ENCODE assay signal across 17 cellular contexts in the genomic region with DNA sequence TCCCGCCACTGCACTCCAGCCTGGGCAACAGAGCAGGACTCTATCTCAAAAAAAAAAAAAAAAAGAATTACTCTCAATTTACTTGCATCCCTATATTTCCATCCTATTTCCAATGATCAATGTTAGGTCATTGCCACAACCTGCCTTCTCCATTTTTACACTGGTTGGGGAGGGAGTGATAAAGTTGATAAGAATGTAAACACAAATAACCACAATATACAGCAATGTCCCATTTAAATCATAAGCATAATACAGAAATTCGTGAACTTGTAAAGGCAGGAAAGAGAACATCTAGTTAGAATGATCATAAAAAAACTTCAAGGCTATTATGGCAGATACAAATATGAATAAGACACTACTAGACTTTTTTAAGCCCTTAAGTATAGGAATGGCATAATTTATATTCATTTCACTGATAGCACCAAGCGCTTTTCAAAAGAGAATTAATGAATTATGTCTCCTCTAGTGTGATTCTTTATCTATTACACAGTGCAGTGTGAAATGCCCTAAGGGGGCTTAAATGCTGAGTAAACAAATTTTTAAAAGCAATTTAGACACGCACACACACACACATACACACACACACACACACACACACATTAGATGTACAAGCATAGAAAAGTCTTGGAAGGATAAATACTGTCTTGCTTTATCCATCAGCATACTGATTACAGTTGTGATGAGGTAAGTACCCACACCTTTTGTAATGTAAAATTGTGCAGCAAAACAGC. TPM values are rescaled to one million over a fixed set of nuclear protein-coding genes. Genes with fewer than 3 reads are reported as not detected.
DNase-seq lines count a peak whose midpoint lies in the region; ATAC-seq and TF ChIP-seq lines count a peak whose summit lies in the region.
"Had no signal": no experiment of that assay in that cellular context is flagged by ENCODE, and none has a peak within 500 bp of the region (broad histone marks: within the 10 kb centered on the region; RNA-seq: fewer than 3 reads in every experiment).

No MANE protein-coding gene starts in this region.

- no peaks in the 10 kb centered on the region for H3K9me3 ChIP-seq in esophagus squamous epithelium
- no peaks in the 10 kb centered on the region for H3K9me3 ChIP-seq in muscle layer of duodenum (ENCODE audit: control insufficient read depth in 1 of 2, low read length in 2 of 2)
- H3K9me3 ChIP-seq in naive thymus-derived CD4-positive, alpha-beta T cell (ENCODE audit: control insufficient read depth in 2 of 3, low read length in 3 of 3): no peaks in the 10 kb centered on the region
- H3K9me3 ChIP-seq: MG63 had no signal

- H3K4me1 ChIP-seq in esophagus squamous epithelium (peaks cover 0 to 13% (median 0%) of the 10 kb centered on the region in 3 donors), muscle layer of duodenum (ENCODE audit: control insufficient read depth in 1 of 2, insufficient read depth in 2 of 2, low read length in 2 of 2) (peaks cover 4 to 27% of the 10 kb centered on the region in 2 donors)
- H3K4me1 ChIP-seq in naive thymus-derived CD4-positive, alpha-beta T cell (ENCODE audit: control insufficient read depth in 2 of 2, insufficient read depth in 2 of 2, low read length in 2 of 2): no peaks in the 10 kb centered on the region

- H3K36me3 Mint-ChIP-seq in naive thymus-derived CD4-positive, alpha-beta T cell: no peaks in the 10 kb centered on the region
- H3K36me3 Mint-ChIP-seq: IgD-negative memory B cell had no signal

- H3K4me1 Mint-ChIP-seq in naive thymus-derived CD4-positive, alpha-beta T cell: no peaks in the 10 kb centered on the region
- H3K4me1 Mint-ChIP-seq: B cell, IgD-negative memory B cell had no signal

- H3K36me3 ChIP-seq in esophagus squamous epithelium (no peaks in the 10 kb centered on the region), muscle layer of duodenum (ENCODE audit: control insufficient read depth in 1 of 2, insufficient read depth in 2 of 2, low read length in 2 of 2) (peaks cover 0 to 8% of the 10 kb centered on the region in 2 donors)
- no peaks in the 10 kb centered on the region for H3K36me3 ChIP-seq in naive thymus-derived CD4-positive, alpha-beta T cell (ENCODE audit: control insufficient read depth in 2 of 3, insufficient read depth in 3 of 3, low read length in 3 of 3)
- H3K36me3 ChIP-seq: MG63 had no signal

- H3K4me3 Mint-ChIP-seq in naive thymus-derived CD4-positive, alpha-beta T cell: no peak overlapping the region
- H3K4me3 Mint-ChIP-seq: B cell, IgD-negative memory B cell had no signal

- DNase-seq in NCI-H748 (lab: John Stamatoyannopoulos, UW; ENCODE audit: unreplicated experiment) (peak; percentile 20), NCI-H748 treated with DMSO at 0.1 percent for 48 hours (lab: John Stamatoyannopoulos, UW) (no peak), esophagus squamous epithelium (lab: John Stamatoyannopoulos, UW) (no peak), anterior cingulate cortex (lab: John Stamatoyannopoulos, UW) (no peak), NCI-H1694 (lab: John Stamatoyannopoulos, UW) (no peak)
- no peak for DNase-seq in naive thymus-derived CD4-positive, alpha-beta T cell
- DNase-seq in stimulated activated CD8-positive, alpha-beta memory T cell treated with anti-CD3 and anti-CD28 coated beads, Interleukin-4, amount 100 ng/mL, for 48 hours: no peak
- DNase-seq: 8988T, DMS79 treated with DMSO at 0.1 percent for 48 hours, Kasumi-1, MG63, NCI-H1092, NCI-H146, NCI-H2081 had no signal

- no peak overlapping the region for H3K4me3 ChIP-seq in esophagus squamous epithelium
- no peak overlapping the region for H3K4me3 ChIP-seq in muscle layer of duodenum (ENCODE audit: low read depth in 1 of 2, low read length in 2 of 2)
- no peak overlapping the region for H3K4me3 ChIP-seq in naive thymus-derived CD4-positive, alpha-beta T cell (ENCODE audit: low read length)
- H3K4me3 ChIP-seq: MG63 had no signal

- no peaks in the 10 kb centered on the region for H3K9me3 Mint-ChIP-seq in naive thymus-derived CD4-positive, alpha-beta T cell
- H3K9me3 Mint-ChIP-seq: IgD-negative memory B cell had no signal

- POLR2A ChIA-PET in naive thymus-derived CD4-positive, alpha-beta T cell (lab: Charles Lee): no interaction called here

- H3K27me3 Mint-ChIP-seq in naive thymus-derived CD4-positive, alpha-beta T cell: peaks cover 0 to 4% (median 0%) of the 10 kb centered on the region in 5 donors
- H3K27me3 Mint-ChIP-seq: IgD-negative memory B cell had no signal

- H3K27me3 ChIP-seq in esophagus squamous epithelium (peaks cover 0 to 45% (median 0%) of the 10 kb centered on the region in 4 donors), muscle layer of duodenum (ENCODE audit: low read depth, low read length) (no peaks in the 10 kb centered on the region)
- no peaks in the 10 kb centered on the region for H3K27me3 ChIP-seq in naive thymus-derived CD4-positive, alpha-beta T cell (ENCODE audit: control insufficient read depth in 2 of 2, insufficient read depth in 2 of 2, low read length in 2 of 2)
- H3K27me3 ChIP-seq: MG63 had no signal

- H3K27ac ChIP-seq in esophagus squamous epithelium: peak overlapping the region in 3 of 4 donors; percentile 2 to 79 (median 36)
- peak overlapping the region; percentile 26 for H3K27ac ChIP-seq in muscle layer of duodenum (ENCODE audit: low read length)
- no peak overlapping the region for H3K27ac ChIP-seq in naive thymus-derived CD4-positive, alpha-beta T cell (ENCODE audit: low read depth, low read length)

- CTCF ChIA-PET in naive thymus-derived CD4-positive, alpha-beta T cell (lab: Charles Lee): no interaction called here

- no peak overlapping the region for H3K27ac Mint-ChIP-seq in naive thymus-derived CD4-positive, alpha-beta T cell
- H3K27ac Mint-ChIP-seq: B cell, IgD-negative memory B cell had no signal

- TF ChIP-seq CTCF in esophagus squamous epithelium (IDR thresholded peaks at IDR 0.05): no peak

- TF ChIP-seq POLR2A in esophagus squamous epithelium (IDR thresholded peaks at IDR 0.05): no peak

- ATAC-seq in naive thymus-derived CD4-positive, alpha-beta T cell: no peak

- WGBS in esophagus squamous epithelium, 2 donors: 67 to 82% methylated on average over 4 of the region's 4 CpGs

- intact Hi-C loops in esophagus squamous epithelium (cut with DNase I): no loop called here
- intact Hi-C loops in naive thymus-derived CD4-positive, alpha-beta T cell (cut with micrococcal nuclease): no loop called here

RNA-seq across cellular contexts. Expression of gene RAB23, which starts 33.5 kb away (rescaled TPM):
- 10 to 100 TPM in 1 of 4 donors, 1 to 10 TPM in 3; 1.5 to 17.2 (median 5.9) TPM for total RNA-seq in esophagus squamous epithelium
- 1 to 10 TPM in 3 of 5 experiments, under 1 TPM in 2; 0.50 to 3.2 (median 2.0) TPM for total RNA-seq in naive thymus-derived CD4-positive, alpha-beta T cell
- polyA plus RNA-seq in naive thymus-derived CD4-positive, alpha-beta T cell: 1 to 10 TPM in 1 of 2 donors, under 1 TPM in 1; 0.70 to 2.4 TPM
